In the genomic region with DNA sequence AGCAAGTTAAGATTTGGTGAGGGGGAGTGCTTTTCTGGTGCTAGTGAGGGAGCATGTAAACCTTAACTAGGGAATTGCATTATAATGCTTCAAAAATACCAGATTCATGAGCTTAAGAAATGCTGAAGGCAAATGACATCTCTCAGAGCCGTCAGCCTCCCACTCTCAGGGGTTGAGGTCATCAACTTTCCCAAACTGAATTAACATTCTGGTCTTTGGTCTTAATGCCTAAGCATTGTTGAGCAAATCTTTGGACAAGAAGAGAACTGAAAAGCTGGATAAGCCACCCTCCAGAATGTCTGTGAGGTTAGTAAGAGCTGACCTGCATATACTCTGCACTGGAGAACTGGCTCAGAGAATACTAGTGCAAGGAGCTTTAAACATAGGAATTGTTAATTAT, we compare ENCODE assay signal across 19 cellular contexts.
DNase-seq lines count a peak whose midpoint lies in the region; ATAC-seq and TF ChIP-seq lines count a peak whose summit lies in the region.
"Had no signal": no experiment of that assay in that cellular context is flagged by ENCODE, and none has a peak within 500 bp of the region (broad histone marks: within the 10 kb centered on the region; RNA-seq: fewer than 3 reads in every experiment).

No MANE protein-coding gene starts in this region.

- peak overlapping the region; percentile 25; the same call in 1 of the 2 replicates for H2AFZ ChIP-seq in GM23338
- H2AFZ ChIP-seq in neuronal stem cell (ENCODE audit: low read length), result peak overlapping the region; percentile 25

- no peaks in the 10 kb centered on the region for H3K36me3 Mint-ChIP-seq in GM23338 (ENCODE audit: low read depth)
- no peaks in the 10 kb centered on the region for H3K36me3 Mint-ChIP-seq in activated CD4-positive, alpha-beta T cell treated with anti-CD3 and anti-CD28 coated beads, Interleukin-2, amount 10 ng/mL, durations not matched to agents 24 days and 14 days (ENCODE audit: low read depth)
- H3K36me3 Mint-ChIP-seq: CD4-positive, CD25-positive, alpha-beta regulatory T cell; CD8-positive, alpha-beta T cell had no signal

- TF ChIP-seq CTCF in cardiac muscle cell (IDR thresholded peaks at IDR 0.05; ENCODE audit: low read depth, low read length) (no peak), GM23338 (conservative IDR thresholded peaks at IDR 0.05; ENCODE audit: low read depth in 2 of 2) (no peak)

- no peak overlapping the region for H2AK5ac ChIP-seq in neuronal stem cell (ENCODE audit: low read depth, low read length)

- no peak overlapping the region for H3K4me3 ChIP-seq in cardiac muscle cell
- H3K4me3 ChIP-seq in right cardiac atrium (ENCODE audit: low read length), result no peak overlapping the region
- no peak overlapping the region for H3K4me3 ChIP-seq in GM23338
- no peak overlapping the region for H3K4me3 ChIP-seq in neuronal stem cell (ENCODE audit: low read length in 2 of 2)
- H3K4me3 ChIP-seq: BLaER1 had no signal

- H3K27me3 ChIP-seq in cardiac muscle cell (no peaks in the 10 kb centered on the region), right cardiac atrium (ENCODE audit: control insufficient read depth, insufficient read depth) (no peaks in the 10 kb centered on the region), GM23338 (ENCODE audit: insufficient read depth) (no peaks in the 10 kb centered on the region), neuronal stem cell (ENCODE audit: control insufficient read depth in 3 of 3, insufficient read depth in 3 of 3, low read depth in 1 of 3, low read length in 3 of 3) (no peaks in the 10 kb centered on the region)
- H3K27me3 ChIP-seq: BLaER1 had no signal

- H3K4me2 ChIP-seq in GM23338 (no peak overlapping the region), neuronal stem cell (ENCODE audit: insufficient read depth, low read length, poor library complexity, severe bottlenecking) (no peak overlapping the region)
- H3K4me2 ChIP-seq: BLaER1 had no signal

- H3K27ac Mint-ChIP-seq in GM23338, result no peak overlapping the region
- H3K27ac Mint-ChIP-seq in activated CD4-positive, alpha-beta T cell treated with anti-CD3 and anti-CD28 coated beads, Interleukin-2, amount 10 ng/mL, durations not matched to agents 24 days and 14 days, result no peak overlapping the region
- H3K27ac Mint-ChIP-seq: B cell; CD4-positive, CD25-positive, alpha-beta regulatory T cell; CD8-positive, alpha-beta T cell had no signal

- no peaks in the 10 kb centered on the region for H3F3A ChIP-seq in GM23338 (replicated peaks; ENCODE audit: low read depth)

- H3K9ac ChIP-seq in neuronal stem cell (ENCODE audit: low read depth, low read length, poor library complexity), result no peak overlapping the region
- H3K9ac ChIP-seq: BLaER1 had no signal

- no peak overlapping the region for H4K91ac ChIP-seq in neuronal stem cell (ENCODE audit: low read depth, low read length, poor library complexity)

- no peaks in the 10 kb centered on the region for H4K20me1 ChIP-seq in GM23338 (replicated peaks; ENCODE audit: insufficient read depth)
- H4K20me1 ChIP-seq: BLaER1 had no signal

- no peak overlapping the region for H3K18ac ChIP-seq in neuronal stem cell (ENCODE audit: low read length)

- H2BK12ac ChIP-seq in neuronal stem cell (ENCODE audit: low read length), result no peak overlapping the region

- WGBS in right cardiac atrium, result 50% methylated on average over 1 of the region's 1 CpG
- WGBS in neuronal stem cell (ENCODE audit: extremely low coverage in 2 of 2, insufficient read length in 2 of 2, insufficient replicate concordance in 1 of 2), 2 donors, result no CpG with 5 or more reads among the region's 1 CpG

- H3K4me3 Mint-ChIP-seq in GM23338, result no peak overlapping the region
- no peak overlapping the region for H3K4me3 Mint-ChIP-seq in activated CD4-positive, alpha-beta T cell treated with anti-CD3 and anti-CD28 coated beads, Interleukin-2, amount 10 ng/mL, durations not matched to agents 24 days and 14 days
- H3K4me3 Mint-ChIP-seq: B cell; CD4-positive, CD25-positive, alpha-beta regulatory T cell; CD8-positive, alpha-beta T cell had no signal

- H4K8ac ChIP-seq in neuronal stem cell (ENCODE audit: low read depth, low read length), result no peak overlapping the region

- intact Hi-C loops in right cardiac atrium (cut with DNase I), result no loop called here
- intact Hi-C loops in activated CD4-positive, alpha-beta T cell treated with anti-CD3 and anti-CD28 coated beads, Interleukin-2, amount 10 ng/mL, durations not matched to agents 24 days and 14 days (cut with micrococcal nuclease), result no loop called here

- H3K79me1 ChIP-seq in neuronal stem cell (ENCODE audit: low read depth, low read length), result no peaks in the 10 kb centered on the region

- H3K27ac ChIP-seq in cardiac muscle cell (peak overlapping the region; percentile 75), right cardiac atrium (ENCODE audit: low read length) (no peak overlapping the region), GM23338 (ENCODE audit: low read depth) (no peak overlapping the region), neuronal stem cell (replicated peaks; ENCODE audit: low read length) (no peak overlapping the region)
- H3K27ac ChIP-seq: 22Rv1, BLaER1, C4-2B had no signal

- H3K4ac ChIP-seq in neuronal stem cell (ENCODE audit: low read length), result no peak overlapping the region

- DNase-seq in cardiac muscle cell (ENCODE audit: low read depth in 1 of 2, low spot score in 1 of 2) (no peak), right cardiac atrium (no peak), GM23338 (ENCODE audit: low spot score) (no peak), amniotic epithelial cell (ENCODE audit: low read depth) (peak; percentile 61), neuronal stem cell (ENCODE audit: low spot score) (no peak), NCI-H510A (lab: John Stamatoyannopoulos, UW) (no peak)
- no peak for DNase-seq in activated CD4-positive, alpha-beta T cell treated with anti-CD3 and anti-CD28 coated beads, Interleukin-2, amount 10 ng/mL, durations not matched to agents 24 days and 14 days
- DNase-seq: Caco-2; CD4-positive, CD25-positive, alpha-beta regulatory T cell; CD8-positive, alpha-beta T cell; DMS153; DND-41; H7; HCEC 1CT had no signal

- no peaks in the 10 kb centered on the region for H3K27me3 Mint-ChIP-seq in GM23338 (ENCODE audit: insufficient read depth, low read depth, poor library complexity)
- no peaks in the 10 kb centered on the region for H3K27me3 Mint-ChIP-seq in activated CD4-positive, alpha-beta T cell treated with anti-CD3 and anti-CD28 coated beads, Interleukin-2, amount 10 ng/mL, durations not matched to agents 24 days and 14 days

- no peaks in the 10 kb centered on the region; the same call in 2 of the 3 replicates for H3K4me1 Mint-ChIP-seq in GM23338
- H3K4me1 Mint-ChIP-seq in activated CD4-positive, alpha-beta T cell treated with anti-CD3 and anti-CD28 coated beads, Interleukin-2, amount 10 ng/mL, durations not matched to agents 24 days and 14 days, result no peaks in the 10 kb centered on the region
- H3K4me1 Mint-ChIP-seq: B cell; CD4-positive, CD25-positive, alpha-beta regulatory T cell had no signal

- H2BK15ac ChIP-seq in neuronal stem cell (ENCODE audit: low read length), result no peak overlapping the region

- H3K9me2 ChIP-seq in GM23338 (ENCODE audit: insufficient read depth), result no peaks in the 10 kb centered on the region; the same call in 1 of the 2 replicates

- peaks cover 5% of the 10 kb centered on the region for H3K4me1 ChIP-seq in cardiac muscle cell (ENCODE audit: low read depth)
- H3K4me1 ChIP-seq in right cardiac atrium (ENCODE audit: control insufficient read depth, insufficient read depth, low read length), result no peaks in the 10 kb centered on the region
- H3K4me1 ChIP-seq in GM23338 (ENCODE audit: insufficient read depth), result peaks cover 7% of the 10 kb centered on the region; the same call in 1 of the 2 replicates
- peaks cover 3 to 9% of the 10 kb centered on the region in 2 donors for H3K4me1 ChIP-seq in neuronal stem cell (ENCODE audit: control insufficient read depth in 2 of 2, insufficient read depth in 1 of 2, low read depth in 1 of 2, low read length in 2 of 2)
- H3K4me1 ChIP-seq: BLaER1, Caco-2 had no signal

- no peak for ATAC-seq in right cardiac atrium
- no peak for ATAC-seq in GM23338
- ATAC-seq in GM21390 (IDR thresholded peaks at IDR 0.05; ENCODE audit: unreplicated experiment), result no peak
- ATAC-seq: CD8-positive, alpha-beta T cell had no signal

- no peaks in the 10 kb centered on the region for H3K36me3 ChIP-seq in cardiac muscle cell
- no peaks in the 10 kb centered on the region for H3K36me3 ChIP-seq in GM23338 (ENCODE audit: insufficient read depth)
- H3K36me3 ChIP-seq in neuronal stem cell (replicated peaks in 1 of 2; ENCODE audit: control insufficient read depth in 2 of 2, insufficient read depth in 2 of 2, low read length in 2 of 2), result no peaks in the 10 kb centered on the region
- H3K36me3 ChIP-seq: BLaER1 had no signal

- no peaks in the 10 kb centered on the region for H3K9me3 Mint-ChIP-seq in GM23338
- H3K9me3 Mint-ChIP-seq in activated CD4-positive, alpha-beta T cell treated with anti-CD3 and anti-CD28 coated beads, Interleukin-2, amount 10 ng/mL, durations not matched to agents 24 days and 14 days, result no peaks in the 10 kb centered on the region
- H3K9me3 Mint-ChIP-seq: CD8-positive, alpha-beta T cell had no signal

- H3K79me2 ChIP-seq in GM23338 (replicated peaks; ENCODE audit: insufficient read depth), result no peaks in the 10 kb centered on the region

- H2BK120ac ChIP-seq in neuronal stem cell (ENCODE audit: low read depth, low read length), result no peak overlapping the region

- H3K14ac ChIP-seq in neuronal stem cell (ENCODE audit: low read length), result no peak overlapping the region

- H3K23ac ChIP-seq in neuronal stem cell (ENCODE audit: low read depth, low read length, poor library complexity), result no peak overlapping the region

- no peak overlapping the region for H2BK5ac ChIP-seq in neuronal stem cell (ENCODE audit: low read length)

- no peaks in the 10 kb centered on the region for H3K9me3 ChIP-seq in cardiac muscle cell (ENCODE audit: low read depth)
- H3K9me3 ChIP-seq in right cardiac atrium (ENCODE audit: control insufficient read depth, low read length), result no peaks in the 10 kb centered on the region
- H3K9me3 ChIP-seq in neuronal stem cell (replicated peaks in 1 of 2; ENCODE audit: control insufficient read depth in 2 of 2, insufficient read depth in 1 of 2, low read depth in 1 of 2, low read length in 2 of 2), result peaks cover 0 to 6% of the 10 kb centered on the region in 2 donors
- H3K9me3 ChIP-seq: BLaER1, Caco-2 had no signal

TF ChIP-seq in GM23338, 12 proteins besides CTCF, POLR2A, EP300 and RAD21 (continues in another document):
- no peak for TF ChIP-seq POLR2AphosphoS5 (IDR thresholded peaks at IDR 0.05; ENCODE audit: low read depth)
